Comparison of ENCODE assay signal across 8 cellular contexts in the genomic region with DNA sequence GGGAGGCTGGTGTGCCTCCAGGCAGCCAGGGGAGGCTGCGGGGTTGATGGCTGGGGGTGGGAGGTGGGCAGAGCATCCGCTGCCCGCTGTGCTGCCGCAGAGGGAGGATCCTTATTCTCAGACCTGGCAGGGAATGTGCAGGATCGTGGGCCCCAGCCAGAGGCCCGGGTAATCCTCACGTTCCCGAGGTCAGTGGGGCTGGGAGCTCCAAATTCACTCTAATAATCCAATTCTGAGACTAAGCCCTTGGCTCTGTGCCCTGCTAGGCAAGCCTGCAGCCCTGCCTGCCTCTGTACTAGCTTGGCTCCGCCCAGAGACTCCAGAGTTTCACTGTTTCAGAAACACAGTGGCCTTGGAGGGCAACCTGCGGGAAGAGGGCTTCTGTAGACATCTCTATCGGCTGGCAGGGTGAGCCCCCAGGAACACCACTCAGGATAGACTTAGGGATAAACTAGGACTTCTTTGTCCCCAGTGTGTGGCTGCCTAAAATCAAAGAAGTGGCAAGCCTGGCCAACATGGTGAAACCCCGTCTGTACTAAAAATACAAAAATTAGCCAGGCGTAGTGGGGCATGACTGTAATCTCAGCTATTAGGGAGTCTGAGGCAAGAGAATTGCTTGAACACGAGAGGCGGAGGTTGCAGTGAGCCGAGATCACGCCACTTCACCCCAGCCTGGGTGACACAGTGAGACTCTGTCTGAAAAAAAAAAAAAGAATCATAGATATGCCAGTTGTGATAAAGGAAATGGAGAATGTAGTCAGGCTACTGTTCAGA. TPM values are rescaled to one million over a fixed set of nuclear protein-coding genes. Genes with fewer than 3 reads are reported as not detected.
DNase-seq lines count a peak whose midpoint lies in the region; ATAC-seq, FAIRE-seq and TF ChIP-seq lines count a peak whose summit lies in the region.

No MANE protein-coding gene starts in this region.

- ATAC-seq in Right ventricle myocardium inferior (peak; percentile 52), pancreas (peak; percentile 58 to 97 (median 90))

- H3K36me3 ChIP-seq in right atrium auricular region, result no peaks in the 10 kb centered on the region
- H3K36me3 ChIP-seq in pancreas, result no peaks in the 10 kb centered on the region

- 37 to 38% methylated on average over 17 of the region's 17 CpGs for WGBS in pancreas, 2 donors

- no peak overlapping the region for H3K27ac ChIP-seq in right atrium auricular region
- H3K27ac ChIP-seq in pancreas, result peak overlapping the region in 1 of 4 donors; percentile 50

- H3K27me3 ChIP-seq in right atrium auricular region, result no peaks in the 10 kb centered on the region
- H3K27me3 ChIP-seq in pancreas, result no peaks in the 10 kb centered on the region

- H3K4me3 ChIP-seq in right atrium auricular region (no peak overlapping the region), pancreas (no peak overlapping the region)

- CTCF ChIA-PET in GM10248 (lab: Yijun Ruan, JAX), result interaction anchor here (0.6 to 8.6 kb wide), 9 partner anchors 9 to 86 kb away, joined by 3 to 96 read pairs (median 3); no protein-coding TSS in a partner anchor

- H3K9me3 ChIP-seq in right atrium auricular region (no peaks in the 10 kb centered on the region), pancreas (no peaks in the 10 kb centered on the region)

- POLR2A ChIA-PET in GM10248 (lab: Yijun Ruan, JAX), result no interaction called here

- intact Hi-C loops in Right ventricle myocardium inferior (cut with DNase I) (no loop called here), pancreas (cut with DNase I) (no loop called here)

- DNase-seq in Right ventricle myocardium inferior (ENCODE audit: missing footprints) (no peak), right atrium auricular region (ENCODE audit: low spot score) (no peak), HT-29 (ENCODE audit: low spot score) (peak; percentile 64), ecto neural progenitor cell (ENCODE audit: low spot score) (peak; percentile 69), pancreas (peak in 4 of 6 donors; percentile 30 to 63 (median 54)), GM10248 (ENCODE audit: extremely low spot score) (no peak)
- DNase-seq in activated CD4-positive, CD25-positive, alpha-beta regulatory T cell treated with anti-CD3 and anti-CD28 coated beads, Interleukin-2, amount 50 U/mL, for 72 hours, result no peak
- DNase-seq in stimulated activated naive CD4-positive, alpha-beta T cell treated with Interleukin-2 at 50 U/mL for 16 hours (lab: John Stamatoyannopoulos, UW), result no peak

- no peak for TF ChIP-seq CTCF in right atrium auricular region (IDR thresholded peaks at IDR 0.05)
- TF ChIP-seq CTCF in pancreas (IDR thresholded peaks at IDR 0.05), result no peak
- no peak for TF ChIP-seq CTCF in GM10248 (IDR thresholded peaks at IDR 0.05; ENCODE audit: control extremely low read depth, extremely low read depth, low read depth, missing control alignments)

- no peak for FAIRE-seq in pancreas (lab: Jason Lieb, UNC)

- H3K4me1 ChIP-seq in right atrium auricular region, result peaks cover 0 to 9% of the 10 kb centered on the region in 2 donors
- H3K4me1 ChIP-seq in pancreas, result no peaks in the 10 kb centered on the region

RNA-seq across cellular contexts. Expression of gene MLEC, which starts 17.7 kb away (rescaled TPM):
- total RNA-seq in Right ventricle myocardium inferior (128 TPM), right atrium auricular region (100 to 1,000 TPM in 1 of 2 donors, 10 to 100 TPM in 1; 89.7 to 179 TPM), pancreas (100 to 1,000 TPM in 3 of 6 donors, 10 to 100 TPM in 3; 66.8 to 124 (median 100) TPM)
- total RNA-seq in HT-29 (2014; rRNA removed; shearing (Covaris generic)), result 226 and 266 TPM in 2 replicates
- 10 to 100 TPM; 25.8 to 33.6 TPM for polyA plus RNA-seq in pancreas

RNA-seq across cellular contexts. Expression of gene CABP1, which starts 28.8 kb away (rescaled TPM):
- total RNA-seq in Right ventricle myocardium inferior (5.5 TPM), right atrium auricular region (1 to 10 TPM in 1 of 2 donors, under 1 TPM in 1; 0.71 to 2.0 TPM), pancreas (under 1 TPM; 0.12 to 0.87 (median 0.46) TPM)
- 3.5 and 7.0 TPM in 2 replicates for total RNA-seq in HT-29 (2014; rRNA removed; shearing (Covaris generic))
- 1 to 10 TPM; 3.3 to 5.7 TPM for polyA plus RNA-seq in pancreas

RNA-seq across cellular contexts. Expression of gene UNC119B, which starts 41.0 kb away (rescaled TPM):
- total RNA-seq in Right ventricle myocardium inferior, result 14.0 TPM
- 10 to 100 TPM in 1 of 2 donors, 1 to 10 TPM in 1; 8.9 to 13.1 TPM for total RNA-seq in right atrium auricular region
- 16.7 and 19.1 TPM in 2 replicates for total RNA-seq in HT-29 (2014; rRNA removed; shearing (Covaris generic))
- total RNA-seq in pancreas, result 10 to 100 TPM; 11.8 to 18.9 (median 15.3) TPM
- polyA plus RNA-seq in pancreas, result 10 to 100 TPM in 1 of 2 donors, 1 to 10 TPM in 1; 6.6 to 14.4 TPM

RNA-seq across cellular contexts. Expression of gene ACADS, which starts 56.4 kb away (rescaled TPM):
- 108 TPM for total RNA-seq in Right ventricle myocardium inferior
- 10 to 100 TPM; 58.6 to 92.6 TPM for total RNA-seq in right atrium auricular region
- 11.9 and 28.4 TPM in 2 replicates for total RNA-seq in HT-29 (2014; rRNA removed; shearing (Covaris generic))
- total RNA-seq in pancreas, result 10 to 100 TPM; 15.2 to 22.8 (median 18.6) TPM
- 10 to 100 TPM; 50.9 to 59.2 TPM for polyA plus RNA-seq in pancreas

Comparison
In these comparisons a context has a peak if more than half of its experiments do, and no peak if none do; other contexts are left out.
1. DNase-seq: peak in HT-29 (single experiment), ecto neural progenitor cell (single experiment) and pancreas (4 of 6); none in Right ventricle myocardium inferior (single experiment), right atrium auricular region (single experiment), activated CD4-positive, CD25-positive, alpha-beta regulatory T cell treated with anti-CD3 and anti-CD28 coated beads, Interleukin-2, amount 50 U/mL, for 72 hours (single experiment), GM10248 (single experiment) and stimulated activated naive CD4-positive, alpha-beta T cell treated with Interleukin-2 at 50 U/mL for 16 hours (single experiment).